Comparison of ENCODE assay signal across 18 cellular contexts in the genomic region with DNA sequence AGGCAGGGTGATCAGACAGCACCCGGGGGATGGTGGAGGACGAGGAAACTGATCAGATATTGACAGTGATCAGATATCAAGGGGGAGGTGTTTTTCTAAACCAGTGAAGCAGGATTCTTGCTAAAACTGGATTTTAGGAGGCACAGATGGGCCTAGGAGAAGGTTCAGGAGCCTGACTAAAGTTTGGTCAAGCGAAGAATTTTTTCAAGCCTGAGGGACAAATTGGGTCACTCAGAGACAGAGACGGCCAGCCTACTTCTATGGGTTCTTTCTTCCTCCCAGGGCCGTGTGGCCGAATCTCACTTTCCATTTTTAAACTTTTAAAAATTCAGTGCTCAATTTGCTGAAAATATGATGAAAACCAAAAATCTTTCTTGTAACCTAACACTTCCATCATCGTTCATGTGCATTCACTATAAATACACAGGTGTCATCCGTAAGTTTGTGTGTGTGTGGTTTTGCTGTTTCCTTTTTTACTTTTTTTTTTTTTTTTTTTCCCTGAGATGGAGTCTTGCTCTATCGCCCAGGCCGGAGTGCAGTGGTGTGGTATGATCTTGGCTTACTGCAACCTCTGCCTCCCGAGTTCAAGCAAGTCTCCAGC.
DNase-seq lines count a peak whose midpoint lies in the region; ATAC-seq and TF ChIP-seq lines count a peak whose summit lies in the region.
"Had no signal": no experiment of that assay in that cellular context is flagged by ENCODE, and none has a peak within 500 bp of the region (broad histone marks: within the 10 kb centered on the region; RNA-seq: fewer than 3 reads in every experiment).

No MANE protein-coding gene starts in this region.

- H3K4me1 Mint-ChIP-seq in CD14-positive monocyte, result peaks cover 42% of the 10 kb centered on the region
- peaks cover 87% of the 10 kb centered on the region for H3K4me1 Mint-ChIP-seq in activated B cell treated with CpG ODN at 0.5 μM for 24 hours
- peaks cover 91 to 96% of the 10 kb centered on the region in 2 donors for H3K4me1 Mint-ChIP-seq in natural killer cell treated with Interleukin-12 subunit alpha and Interleukin-12 subunit beta and Interleukin-15 and Interleukin-18, amount 100 ng/mL, for 72 hours (ENCODE audit: low read depth in 2 of 2)

- CTCF ChIA-PET in activated B cell treated with CpG ODN at 0.5 μM for 24 hours (lab: Charles Lee), result no interaction called here

- no peak for DNase-seq in CD14-positive monocyte (ENCODE audit: low spot score)
- DNase-seq in GM13976 (ENCODE audit: low spot score), result peak; percentile 42
- DNase-seq in activated B cell treated with CpG ODN at 0.5 μM for 24 hours, result no peak
- DNase-seq in natural killer cell treated with Interleukin-12 subunit alpha and Interleukin-12 subunit beta and Interleukin-15 and Interleukin-18, amount 100 ng/mL, for 72 hours (ENCODE audit: low spot score), result no peak
- no peak for DNase-seq in EL
- DNase-seq in vagina (ENCODE audit: extremely low spot score in 2 of 2), result no peak
- DNase-seq: activated CD4-positive, alpha-beta T cell treated with anti-CD3 and anti-CD28 coated beads for 1 hour; activated naive CD4-positive, alpha-beta T cell treated with anti-CD3 and anti-CD28 coated beads, Interleukin-2, amount 50 U/mL, for 16 hours; foreskin melanocyte; kidney glomerular epithelial cell; NCI-H2227 treated with DMSO at 0.1 percent for 48 hours; stimulated activated CD4-positive, alpha-beta T cell treated with anti-CD3 and anti-CD28 coated beads, Interleukin-12 subunit alpha, Interleukin-12 subunit beta, amount 100 ng/mL, for 4 hours; T-helper 9 cell; upper lobe of right lung had no signal

- POLR2A ChIA-PET in activated B cell treated with CpG ODN at 0.5 μM for 24 hours (lab: Charles Lee), result no interaction called here

- H3K4me3 Mint-ChIP-seq in CD14-positive monocyte (no peak overlapping the region), activated B cell treated with CpG ODN at 0.5 μM for 24 hours (peak overlapping the region; percentile 69)
- peak overlapping the region; percentile 94 for H3K4me3 Mint-ChIP-seq in natural killer cell treated with Interleukin-12 subunit alpha and Interleukin-12 subunit beta and Interleukin-15 and Interleukin-18, amount 100 ng/mL, for 72 hours

- intact Hi-C loops in CD14-positive monocyte (cut with micrococcal nuclease), result loop anchor here in 1 of 2 donors (10.0 kb wide), 1 partner anchor 73 kb away; no protein-coding TSS in a partner anchor
- intact Hi-C loops in activated B cell treated with CpG ODN at 0.5 μM for 24 hours (cut with micrococcal nuclease), result loop anchor here (2.0 kb wide), 1 partner anchor 31 kb away; no protein-coding TSS in a partner anchor
- intact Hi-C loops in vagina (cut with DNase I), result no loop called here

- no peak for TF ChIP-seq POLR2A in vagina (IDR thresholded peaks at IDR 0.05)

- H3K36me3 ChIP-seq in vagina, result peaks cover 0 to 15% of the 10 kb centered on the region in 2 donors

- H3K27me3 Mint-ChIP-seq in CD14-positive monocyte (ENCODE audit: low read depth in 3 of 3), result peaks cover 0 to 4% (median 2%) of the 10 kb centered on the region in 3 donors
- no peaks in the 10 kb centered on the region for H3K27me3 Mint-ChIP-seq in activated B cell treated with CpG ODN at 0.5 μM for 24 hours
- no peaks in the 10 kb centered on the region for H3K27me3 Mint-ChIP-seq in natural killer cell treated with Interleukin-12 subunit alpha and Interleukin-12 subunit beta and Interleukin-15 and Interleukin-18, amount 100 ng/mL, for 72 hours

- in situ Hi-C loops in GM13976 (cut with MboI; ENCODE audit: low sequenced_read_pairs, unreplicated experiment), result loop anchor here (25.0 kb wide), 1 partner anchor 205 kb away; a partner anchor contains a TSS

- H3K36me3 Mint-ChIP-seq in CD14-positive monocyte (peaks cover 85 to 91% of the 10 kb centered on the region in 2 donors), activated B cell treated with CpG ODN at 0.5 μM for 24 hours (ENCODE audit: low read depth) (peaks cover 19% of the 10 kb centered on the region)
- H3K36me3 Mint-ChIP-seq in natural killer cell treated with Interleukin-12 subunit alpha and Interleukin-12 subunit beta and Interleukin-15 and Interleukin-18, amount 100 ng/mL, for 72 hours, result peaks cover 55% of the 10 kb centered on the region

- no peaks in the 10 kb centered on the region for H3K9me3 ChIP-seq in vagina
- H3K9me3 ChIP-seq: upper lobe of right lung had no signal

- TF ChIP-seq CTCF in CD14-positive monocyte (IDR thresholded peaks at IDR 0.05), result no peak
- TF ChIP-seq CTCF in GM13976 (IDR thresholded peaks at IDR 0.05; ENCODE audit: borderline replicate concordance, control extremely low read depth, extremely low read depth, insufficient read depth, missing control alignments), result no peak
- TF ChIP-seq CTCF in activated B cell treated with CpG ODN at 0.5 μM for 24 hours (IDR thresholded peaks at IDR 0.05), result no peak
- no peak for TF ChIP-seq CTCF in vagina (IDR thresholded peaks at IDR 0.05)

- no peak overlapping the region for H3K27ac ChIP-seq in vagina
- H3K27ac ChIP-seq: epithelial cell of prostate, SK-N-MC, upper lobe of right lung had no signal

- H3K27ac Mint-ChIP-seq in CD14-positive monocyte (peak overlapping the region in 5 of 7 donors; percentile 15 to 73 (median 57)), activated B cell treated with CpG ODN at 0.5 μM for 24 hours (peak overlapping the region; percentile 78)
- H3K27ac Mint-ChIP-seq in natural killer cell treated with Interleukin-12 subunit alpha and Interleukin-12 subunit beta and Interleukin-15 and Interleukin-18, amount 100 ng/mL, for 72 hours, result peak overlapping the region; percentile 97 to 98

- peaks cover 21% of the 10 kb centered on the region for H3K4me1 ChIP-seq in vagina

- peaks cover 0 to 6% (median 0%) of the 10 kb centered on the region in 7 donors for H3K9me3 Mint-ChIP-seq in CD14-positive monocyte
- peaks cover 4% of the 10 kb centered on the region for H3K9me3 Mint-ChIP-seq in activated B cell treated with CpG ODN at 0.5 μM for 24 hours
- H3K9me3 Mint-ChIP-seq in natural killer cell treated with Interleukin-12 subunit alpha and Interleukin-12 subunit beta and Interleukin-15 and Interleukin-18, amount 100 ng/mL, for 72 hours, result peaks cover 3% of the 10 kb centered on the region

- ATAC-seq in activated B cell treated with CpG ODN at 0.5 μM for 24 hours (ENCODE audit: low read depth), result peak; percentile 50
- ATAC-seq in natural killer cell treated with Interleukin-12 subunit alpha and Interleukin-12 subunit beta and Interleukin-15 and Interleukin-18, amount 100 ng/mL, for 72 hours, result peak; percentile 29 to 32
- no peak for ATAC-seq in HG02870 (IDR thresholded peaks at IDR 0.05; ENCODE audit: unreplicated experiment)
- ATAC-seq: Panc1, upper lobe of right lung had no signal

- H3K27me3 ChIP-seq in vagina, result no peaks in the 10 kb centered on the region
- H3K27me3 ChIP-seq: upper lobe of right lung had no signal

- no peak overlapping the region for H3K4me3 ChIP-seq in vagina
- H3K4me3 ChIP-seq: SK-N-MC, upper lobe of right lung had no signal

Comparison
In these comparisons a context has a peak if more than half of its experiments do, and no peak if none do; other contexts are left out.
1. H3K4me3 Mint-ChIP-seq: peak in activated B cell treated with CpG ODN at 0.5 μM for 24 hours (single experiment) and natural killer cell treated with Interleukin-12 subunit alpha and Interleukin-12 subunit beta and Interleukin-15 and Interleukin-18, amount 100 ng/mL, for 72 hours (single experiment); none in CD14-positive monocyte (0 of 2).
2. Peak in every context shown above with its lines, with median percentiles within 50 percentile points of each other: H3K27ac Mint-ChIP-seq.